14 cellular contexts compared by ENCODE assay signal in genomic region chrX:69031181-69031580, GRCh38.
DNase-seq lines count a peak whose midpoint lies in the region; ATAC-seq, FAIRE-seq and TF ChIP-seq lines count a peak whose summit lies in the region.
"Had no signal": no experiment of that assay in that cellular context is flagged by ENCODE, and none has a peak within 500 bp of the region (broad histone marks: within the 10 kb centered on the region; RNA-seq: fewer than 3 reads in every experiment).

No MANE protein-coding gene starts in this region.

- no peak for TF ChIP-seq POLR2A in HepG2 (IDR thresholded peaks at IDR 0.05; ENCODE audit: insufficient read depth in 1 of 2, low read depth in 2 of 2, low read length in 2 of 2)

- no peak overlapping the region for H2AFZ ChIP-seq in PC-3 (ENCODE audit: low read length)
- no peak overlapping the region for H2AFZ ChIP-seq in HepG2 (ENCODE audit: low read length)

- DNase-seq in AG09319 (ENCODE audit: extremely low read depth, low read depth) = no peak
- DNase-seq in PC-3 = peak; percentile 14
- peak; percentile 61 for DNase-seq in ecto neural progenitor cell (ENCODE audit: low spot score)
- DNase-seq in HepG2 (ENCODE audit: low spot score) = peak; percentile 6
- DNase-seq in cerebellar cortex (ENCODE audit: low spot score) = no peak
- DNase-seq in NCI-H2196 (lab: John Stamatoyannopoulos, UW; ENCODE audit: unreplicated experiment) = no peak
- no peak for DNase-seq in GM19240 (ENCODE audit: insufficient read length, low spot score)
- DNase-seq: lower lobe of right lung; NCI-H146; NCI-H748 treated with DMSO at 0.1 percent for 48 hours; SHP77 treated with DMSO at 0.1 percent for 48 hours; stimulated activated CD4-positive, alpha-beta T cell treated with anti-CD3 and anti-CD28 coated beads, Interleukin-4, amount 100 ng/mL, for 1 hour; stimulated activated naive CD4-positive, alpha-beta T cell treated with Interleukin-2 at 50 U/mL for 16 hours had no signal

- in situ Hi-C loops in HepG2 (cut with HindIII; ENCODE audit: extremely low pct_ligation_motif_present, low pct_unique_long_range_greater_than_20kb) = loop anchor here (10.0 kb wide), 1 partner anchor 206 kb away; the partner anchor contains the start of gene EFNB1

- H3K9me2 ChIP-seq in PC-3 (replicated peaks; ENCODE audit: low read length) = no peaks in the 10 kb centered on the region

- CTCF ChIA-PET in PC-3 (lab: Charles Lee) = interaction anchor here (1.1 to 1.2 kb wide), 2 partner anchors 203 to 209 kb away, joined by 3 to 6 read pairs; partner anchors contain the start of gene EFNB1
- CTCF ChIA-PET in HepG2 (lab: Yijun Ruan, JAX; ENCODE audit: low intra/inter-chr PET ratio, low total read pairs) = no interaction called here

- H3K27me3 ChIP-seq in PC-3 (ENCODE audit: low read length) (no peaks in the 10 kb centered on the region), HepG2 (ENCODE audit: control insufficient read depth in 1 of 2, insufficient read depth in 2 of 2, low read length in 2 of 2) (no peaks in the 10 kb centered on the region)

- H3K4me2 ChIP-seq in PC-3 (ENCODE audit: low read length) (peak overlapping the region; percentile 60), HepG2 (ENCODE audit: low read depth, low read length) (no peak overlapping the region)

- no TSS peak for BruUV-seq in PC-3 (replicated peaks; lab: Mats Ljungman, UMichigan)
- BruUV-seq in HepG2 (replicated peaks; lab: Mats Ljungman, UMichigan) = no TSS peak

- H3K79me2 ChIP-seq in PC-3 (ENCODE audit: low read length) = no peaks in the 10 kb centered on the region
- no peaks in the 10 kb centered on the region for H3K79me2 ChIP-seq in HepG2 (ENCODE audit: insufficient read depth, low read length)

- no peaks in the 10 kb centered on the region for H4K20me1 ChIP-seq in PC-3 (ENCODE audit: low read length)
- H4K20me1 ChIP-seq in HepG2 (ENCODE audit: insufficient read depth, low read length) = no peaks in the 10 kb centered on the region

- no peak for FAIRE-seq in HepG2 (lab: Jason Lieb, UNC)

- H3K9ac ChIP-seq in PC-3 (ENCODE audit: low read length) (peak overlapping the region; percentile 58), HepG2 (ENCODE audit: insufficient read depth, low read depth, low read length) (no peak overlapping the region)

- TF ChIP-seq CTCF in AG09319 (IDR thresholded peaks at IDR 0.05; ENCODE audit: low read depth, low read length) (peak; percentile 27), PC-3 (conservative IDR thresholded peaks at IDR 0.05; ENCODE audit: low read depth, low read length) (peak; percentile 39; the same call in 1 of the 2 replicates), HepG2 (CRISPR knock-in tag; IDR thresholded peaks at IDR 0.05) (peak; percentile 45)

- no peaks in the 10 kb centered on the region for H3K36me3 ChIP-seq in PC-3 (ENCODE audit: low read depth, low read length)
- H3K36me3 ChIP-seq in HepG2 (replicated peaks in 1 of 2; ENCODE audit: control insufficient read depth in 1 of 2, insufficient read depth in 2 of 2, low read length in 2 of 2) = no peaks in the 10 kb centered on the region
- H3K36me3 ChIP-seq: lower lobe of right lung had no signal

- peaks cover 58% of the 10 kb centered on the region for H3K4me1 ChIP-seq in PC-3 (ENCODE audit: insufficient read depth, low read length)
- peaks cover 17% of the 10 kb centered on the region; the same call in 1 of the 2 replicates for H3K4me1 ChIP-seq in HepG2 (ENCODE audit: insufficient read depth, low read length)

- TF ChIP-seq RAD21 in HepG2 (CRISPR knock-in tag; IDR thresholded peaks at IDR 0.05) = no peak

- H3K27ac ChIP-seq in PC-3 (ENCODE audit: low read length) (peak overlapping the region; percentile 95), HepG2 (ENCODE audit: extremely low read length, insufficient read depth, low read length) (no peak overlapping the region)
- H3K27ac ChIP-seq: lower lobe of right lung had no signal

- H3K9me3 ChIP-seq in PC-3 (ENCODE audit: low read length) = no peaks in the 10 kb centered on the region
- H3K9me3 ChIP-seq in HepG2 (ENCODE audit: low read length) = no peaks in the 10 kb centered on the region
- H3K9me3 ChIP-seq: lower lobe of right lung had no signal

- intact Hi-C loops in PC-3 (cut with micrococcal nuclease) = loop anchor here (10.0 kb wide), 1 partner anchor 124 kb away; no protein-coding TSS in a partner anchor
- intact Hi-C loops in HepG2 (cut with micrococcal nuclease; ENCODE audit: unreplicated experiment) = no loop called here

- no CpG with 5 or more reads among the region's 3 CpGs for WGBS in HepG2 (ENCODE audit: low lambda C conversion rate)

- H3F3A ChIP-seq in PC-3 (ENCODE audit: low read length, unreplicated experiment) = peaks cover 16% of the 10 kb centered on the region

- POLR2A ChIA-PET in PC-3 (lab: Charles Lee; ENCODE audit: unreplicated experiment) = interaction anchor here (3.6 kb wide), 1 partner anchor 203 kb away, joined by 45 read pairs; the partner anchor contains the start of gene EFNB1
- POLR2A ChIA-PET in HepG2 (lab: Yijun Ruan, JAX) = no interaction called here

- ATAC-seq in PC-3 (no peak), HepG2 (peak; percentile 92), GM18907 (IDR thresholded peaks at IDR 0.05; ENCODE audit: unreplicated experiment) (no peak)
- ATAC-seq: lower lobe of right lung had no signal

- H3K4me3 ChIP-seq in PC-3 (ENCODE audit: low read length) (no peak overlapping the region), HepG2 (replicated peaks in 1 of 3; ENCODE audit: insufficient read depth in 1 of 3, low read depth in 2 of 3, low read length in 3 of 3) (no peak overlapping the region)
- H3K4me3 ChIP-seq: lower lobe of right lung had no signal

- TF ChIP-seq EP300 in HepG2 (IDR thresholded peaks at IDR 0.05; ENCODE audit: low read depth in 2 of 2, low read length in 2 of 2) = no peak
- TF ChIP-seq EP300 in HepG2 (CRISPR knock-in tag; IDR thresholded peaks at IDR 0.05; ENCODE audit: borderline replicate concordance) = no peak

TF ChIP-seq in HepG2, 621 proteins besides CTCF, POLR2A, EP300 and RAD21:
- TF ChIP-seq ZNF709 (CRISPR knock-in tag; IDR thresholded peaks at IDR 0.05) (no peak), HHEX (CRISPR knock-in tag; IDR thresholded peaks at IDR 0.05) (no peak), STAG1 (CRISPR knock-in tag; IDR thresholded peaks at IDR 0.05) (peak; percentile 37), HNF4A (CRISPR knock-in tag; IDR thresholded peaks at IDR 0.05) (peak; percentile 33; the same call in 1 of the 2 replicates)

Comparison
In these comparisons a context has a peak if more than half of its experiments do, and no peak if none do; other contexts are left out.
1. DNase-seq: peak in PC-3 (single experiment), ecto neural progenitor cell (single experiment) and HepG2 (single experiment); none in AG09319 (single experiment), cerebellar cortex (single experiment), NCI-H2196 (single experiment) and GM19240 (single experiment).
2. Peak in every context shown above with its lines, with median percentiles within 50 percentile points of each other: CTCF ChIP-seq.